Comparison of ENCODE assay signal across 8 cellular contexts in the genomic region with DNA sequence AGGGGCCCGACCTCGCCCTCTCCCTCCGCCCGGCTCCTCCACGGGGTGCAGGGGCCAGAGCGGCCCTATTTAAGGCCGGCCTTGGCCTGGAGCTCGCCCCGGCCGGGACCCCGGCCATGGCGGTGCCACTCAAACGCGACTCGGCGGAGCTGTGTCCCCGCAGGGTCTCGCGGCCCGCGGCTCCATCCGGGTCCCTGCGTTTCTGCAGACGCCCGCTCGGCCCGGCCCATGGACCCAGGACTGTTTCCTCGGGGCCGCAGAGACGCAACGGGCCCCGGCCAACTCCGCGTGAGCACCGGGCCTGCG. TPM values are rescaled to one million over a fixed set of nuclear protein-coding genes. Genes with fewer than 3 reads are reported as not detected.
DNase-seq lines count a peak whose midpoint lies in the region; ATAC-seq and TF ChIP-seq lines count a peak whose summit lies in the region.

No MANE protein-coding gene starts in this region.

- H3K36me3 ChIP-seq in cardiac muscle cell = peaks cover 3% of the 10 kb centered on the region
- peaks cover 23% of the 10 kb centered on the region for H3K36me3 ChIP-seq in WERI-Rb-1
- H3K36me3 ChIP-seq in iPS DF 6.9 (ENCODE audit: control insufficient read depth, insufficient read depth, low read length) = peaks cover 6% of the 10 kb centered on the region

- H3K27me3 ChIP-seq in cardiac muscle cell (peaks cover under 1% of the 10 kb centered on the region), WERI-Rb-1 (ENCODE audit: insufficient read depth, low read depth, severe bottlenecking) (no peaks in the 10 kb centered on the region), iPS DF 6.9 (ENCODE audit: control insufficient read depth, insufficient read depth, low read length) (no peaks in the 10 kb centered on the region)

- ATAC-seq in Right ventricle myocardium superior (ENCODE audit: poor library complexity) (no peak), GM18498 (IDR thresholded peaks at IDR 0.05; ENCODE audit: unreplicated experiment) (no peak)
- no peak for ATAC-seq in stimulated activated naive CD8-positive, alpha-beta T cell treated with anti-CD3 and anti-CD28 coated beads, Interleukin-15, amount 100 ng/mL, for 72 hours

- no peaks in the 10 kb centered on the region for H3K9me3 Mint-ChIP-seq in stimulated activated naive CD8-positive, alpha-beta T cell treated with anti-CD3 and anti-CD28 coated beads, Interleukin-15, amount 100 ng/mL, for 72 hours

- DNase-seq in cardiac muscle cell (ENCODE audit: low read depth in 1 of 2, low spot score in 1 of 2) (peak in 1 of 2 donors; percentile 77), Right ventricle myocardium superior (no peak), WERI-Rb-1 (no peak), iPS DF 6.9 (ENCODE audit: low read depth, low spot score) (no peak), erythroblast (lab: John Stamatoyannopoulos, UW) (no peak), cortex of kidney (lab: John Stamatoyannopoulos, UW) (no peak)
- DNase-seq in stimulated activated naive CD8-positive, alpha-beta T cell treated with anti-CD3 and anti-CD28 coated beads, Interleukin-15, amount 100 ng/mL, for 72 hours = no peak

- H3K27me3 Mint-ChIP-seq in stimulated activated naive CD8-positive, alpha-beta T cell treated with anti-CD3 and anti-CD28 coated beads, Interleukin-15, amount 100 ng/mL, for 72 hours = no peaks in the 10 kb centered on the region

- H3K27ac ChIP-seq in cardiac muscle cell = peak overlapping the region; percentile 92
- peak overlapping the region; percentile 94 for H3K27ac ChIP-seq in WERI-Rb-1
- H3K27ac ChIP-seq in iPS DF 6.9 (ENCODE audit: low read length) = no peak overlapping the region

- peak overlapping the region; percentile 42 to 57 for H3K27ac Mint-ChIP-seq in stimulated activated naive CD8-positive, alpha-beta T cell treated with anti-CD3 and anti-CD28 coated beads, Interleukin-15, amount 100 ng/mL, for 72 hours

- no peak for TF ChIP-seq POLR2A in erythroblast (IDR thresholded peaks at IDR 0.05; ENCODE audit: low read length)

- H3K4me1 ChIP-seq in cardiac muscle cell (ENCODE audit: low read depth) = peaks cover 13% of the 10 kb centered on the region
- H3K4me1 ChIP-seq in iPS DF 6.9 (ENCODE audit: control insufficient read depth, insufficient read depth, low read length) = peaks cover 4% of the 10 kb centered on the region

- intact Hi-C loops in Right ventricle myocardium superior (cut with DNase I) = no loop called here

- H3K4me1 Mint-ChIP-seq in stimulated activated naive CD8-positive, alpha-beta T cell treated with anti-CD3 and anti-CD28 coated beads, Interleukin-15, amount 100 ng/mL, for 72 hours = peaks cover 46% of the 10 kb centered on the region

- peak overlapping the region; percentile 90 for H3K4me3 Mint-ChIP-seq in stimulated activated naive CD8-positive, alpha-beta T cell treated with anti-CD3 and anti-CD28 coated beads, Interleukin-15, amount 100 ng/mL, for 72 hours

- TF ChIP-seq CTCF in cardiac muscle cell (IDR thresholded peaks at IDR 0.05; ENCODE audit: low read depth, low read length) = no peak
- TF ChIP-seq CTCF in WERI-Rb-1 (IDR thresholded peaks at IDR 0.05; ENCODE audit: low read depth, low read length) = no peak

- H3K4me3 ChIP-seq in cardiac muscle cell (peak overlapping the region; percentile 74), WERI-Rb-1 (ENCODE audit: low read depth, low read length) (peak overlapping the region; percentile 88), iPS DF 6.9 (ENCODE audit: low read length) (peak overlapping the region; percentile 59; the same call in 1 of the 2 replicates)

- H3K9me3 ChIP-seq in cardiac muscle cell (ENCODE audit: low read depth) (no peaks in the 10 kb centered on the region), WERI-Rb-1 (ENCODE audit: severe bottlenecking) (no peaks in the 10 kb centered on the region), iPS DF 6.9 (ENCODE audit: control insufficient read depth, insufficient read depth, low read length) (no peaks in the 10 kb centered on the region)

- WGBS in iPS DF 6.9 (ENCODE audit: insufficient coverage, insufficient read length) = no CpG with 5 or more reads among the region's 36 CpGs

RNA-seq across cellular contexts. Expression of gene TMEM250, which starts 0.7 kb away (rescaled TPM):
- total RNA-seq in cardiac muscle cell (29.3 and 41.6 TPM in 2 replicates), Right ventricle myocardium superior (16.4 TPM)
- polyA plus RNA-seq in cardiac muscle cell = 25.6 and 27.0 TPM in 2 replicates

RNA-seq across cellular contexts. Expression of gene NACC2, which starts 22.9 kb away (rescaled TPM):
- total RNA-seq in cardiac muscle cell (12.0 and 12.2 TPM in 2 replicates), Right ventricle myocardium superior (30.8 TPM)
- 4.4 and 5.0 TPM in 2 replicates for polyA plus RNA-seq in cardiac muscle cell
